28 cellular contexts compared by ENCODE assay signal in the genomic region with DNA sequence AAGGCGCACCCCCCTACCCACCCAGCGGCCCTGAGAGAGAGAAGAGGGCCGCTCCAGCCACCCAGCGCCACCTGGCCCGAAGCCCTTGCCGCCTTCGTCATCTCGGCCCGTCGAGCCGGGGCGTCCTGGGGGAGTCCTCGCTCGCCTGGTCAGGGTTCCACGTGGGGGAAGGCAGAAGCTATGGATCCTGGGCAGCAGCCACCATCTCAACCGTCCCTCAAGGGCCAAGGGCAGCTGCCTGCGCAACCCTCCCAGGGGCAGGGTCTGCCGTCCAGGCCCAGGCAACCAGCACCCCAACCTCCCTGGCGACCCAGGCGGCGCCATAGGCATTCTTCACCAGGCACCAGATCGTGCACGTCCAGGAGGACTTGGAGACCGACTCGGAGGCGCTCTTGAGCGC. TPM values are rescaled to one million over a fixed set of nuclear protein-coding genes. Genes with fewer than 3 reads are reported as not detected.
"Had no signal": no experiment of that assay in that cellular context is flagged by ENCODE, and none has a peak within 500 bp of the region (broad histone marks: within the 10 kb centered on the region; RNA-seq: fewer than 3 reads in every experiment).

No MANE protein-coding gene starts in this region.

- H3K27me3 ChIP-seq: left lung, testis, transverse colon had no signal

- H3K4me3 Mint-ChIP-seq: activated CD4-positive, alpha-beta memory T cell treated with anti-CD3 and anti-CD28 coated beads for 36 hours; activated CD4-positive, alpha-beta T cell treated with anti-CD3 and anti-CD28 coated beads, Interleukin-2, amount 10 ng/mL, durations not matched to agents 24 days and 14 days; activated T-helper 1 cell treated with anti-CD3 and anti-CD28 coated beads, Interleukin-12 subunit alpha, Interleukin-12 subunit beta, Interleukin-2, Interleukin-4 antibody, amounts not matched to agents 30 ng/mL and 10 ng/mL and 1 ng/mL, durations not matched to agents 14 hours and 24 hours and 36 hours; natural killer cell treated with Interleukin-12 subunit alpha and Interleukin-12 subunit beta and Interleukin-15 and Interleukin-18, amount 100 ng/mL, for 72 hours; T-helper 1 cell treated with Interleukin-12 subunit alpha and Interleukin-12 subunit beta and Interleukin-4 antibody, amounts not matched to agents 30 μg/mL and 1 μg/mL, for 36 hours had no signal

- H3K36me3 Mint-ChIP-seq: activated CD4-positive, alpha-beta memory T cell treated with anti-CD3 and anti-CD28 coated beads for 36 hours; natural killer cell treated with Interleukin-12 subunit alpha and Interleukin-12 subunit beta and Interleukin-15 and Interleukin-18, amount 100 ng/mL, for 72 hours had no signal

- FAIRE-seq: endothelial cell of umbilical vein, urothelium cell line had no signal

- ATAC-seq: left lung; natural killer cell treated with Interleukin-12 subunit alpha and Interleukin-12 subunit beta and Interleukin-15 and Interleukin-18, amount 100 ng/mL, for 72 hours; stimulated activated naive CD8-positive, alpha-beta T cell treated with anti-CD3 and anti-CD28 coated beads, Interleukin-15, Interleukin-2, amounts not matched to agents 100 U/mL and 50 U/mL, for 24 hours had no signal

- H3K4me1 ChIP-seq: left lung, testis, transverse colon had no signal

- H3K27me3 Mint-ChIP-seq: activated CD4-positive, alpha-beta memory T cell treated with anti-CD3 and anti-CD28 coated beads for 36 hours; activated CD4-positive, alpha-beta T cell treated with anti-CD3 and anti-CD28 coated beads, Interleukin-2, amount 10 ng/mL, durations not matched to agents 24 days and 14 days; progenitor cell of endocrine pancreas had no signal

- DNase-seq: activated CD4-positive, alpha-beta memory T cell treated with anti-CD3 and anti-CD28 coated beads for 36 hours; activated CD4-positive, alpha-beta T cell treated with anti-CD3 and anti-CD28 coated beads, Interleukin-2, amount 10 ng/mL, durations not matched to agents 24 days and 14 days; activated CD4-positive, CD25-positive, alpha-beta regulatory T cell treated with anti-CD3 and anti-CD28 coated beads, Interleukin-2, amount 50 U/mL, for 72 hours; activated CD8-positive, alpha-beta memory T cell treated with anti-CD3 and anti-CD28 coated beads, Interleukin-2, amount 50 U/mL, for 4 hours; activated gamma-delta T cell treated with Interleukin-2 at 50 U/mL for 16 hours; activated naive CD4-positive, alpha-beta T cell treated with anti-CD3 and anti-CD28 coated beads, Interleukin-2, amount 50 U/mL, for 16 hours; activated T-cell treated with anti-CD3 and anti-CD28 coated beads, Interleukin-2, amount 50 U/mL, for 1 hour; amniotic stem cell; kidney glomerular epithelial cell; mesendoderm; retina; stimulated activated CD4-positive, alpha-beta T cell treated with anti-CD3 and anti-CD28 coated beads, Interleukin-2, amount 100 ng/mL, for 48 hours; stimulated activated naive CD8-positive, alpha-beta T cell treated with anti-CD3 and anti-CD28 coated beads, Interleukin-15, Interleukin-2, amounts not matched to agents 100 U/mL and 50 U/mL, for 24 hours; SW 1271; T1000; testis; transverse colon had no signal

- H3K4me1 Mint-ChIP-seq: activated CD4-positive, alpha-beta T cell treated with anti-CD3 and anti-CD28 coated beads, Interleukin-2, amount 10 ng/mL, durations not matched to agents 24 days and 14 days had no signal

- H3K27ac ChIP-seq: left lung, testis, transverse colon had no signal

- H3K9me3 Mint-ChIP-seq: activated CD4-positive, alpha-beta memory T cell treated with anti-CD3 and anti-CD28 coated beads for 36 hours; T-helper 1 cell treated with Interleukin-12 subunit alpha and Interleukin-12 subunit beta and Interleukin-4 antibody, amounts not matched to agents 30 μg/mL and 1 μg/mL, for 36 hours had no signal

- H3K36me3 ChIP-seq: left lung, transverse colon had no signal

- H3K9me3 ChIP-seq: left lung, testis, transverse colon had no signal

- H3K27ac Mint-ChIP-seq: activated CD4-positive, alpha-beta memory T cell treated with anti-CD3 and anti-CD28 coated beads for 36 hours; activated CD4-positive, alpha-beta T cell treated with anti-CD3 and anti-CD28 coated beads, Interleukin-2, amount 10 ng/mL, durations not matched to agents 24 days and 14 days; activated T-helper 1 cell treated with anti-CD3 and anti-CD28 coated beads, Interleukin-12 subunit alpha, Interleukin-12 subunit beta, Interleukin-2, Interleukin-4 antibody, amounts not matched to agents 30 ng/mL and 10 ng/mL and 1 ng/mL, durations not matched to agents 14 hours and 24 hours and 36 hours; natural killer cell treated with Interleukin-12 subunit alpha and Interleukin-12 subunit beta and Interleukin-15 and Interleukin-18, amount 100 ng/mL, for 72 hours; progenitor cell of endocrine pancreas; T-helper 1 cell treated with Interleukin-12 subunit alpha and Interleukin-12 subunit beta and Interleukin-4 antibody, amounts not matched to agents 30 μg/mL and 1 μg/mL, for 36 hours had no signal

- H3K4me3 ChIP-seq: left lung, lung, transverse colon had no signal

RNA-seq across cellular contexts. Expression of gene IL13RA2, which starts 51.5 kb away (rescaled TPM):
- total RNA-seq: activated CD4-positive, alpha-beta memory T cell treated with anti-CD3 and anti-CD28 coated beads for 36 hours; activated CD4-positive, alpha-beta T cell treated with anti-CD3 and anti-CD28 coated beads, Interleukin-2, amount 10 ng/mL, durations not matched to agents 24 days and 14 days; activated CD8-positive, alpha-beta memory T cell treated with anti-CD3 and anti-CD28 coated beads for 36 hours; activated T-helper 1 cell treated with anti-CD3 and anti-CD28 coated beads, Interleukin-12 subunit alpha, Interleukin-12 subunit beta, Interleukin-2, Interleukin-4 antibody, amounts not matched to agents 30 ng/mL and 10 ng/mL and 1 ng/mL, durations not matched to agents 14 hours and 24 hours and 36 hours; chondrocyte; endothelial cell of umbilical vein; mononuclear cell; natural killer cell treated with Interleukin-12 subunit alpha and Interleukin-12 subunit beta and Interleukin-15 and Interleukin-18, amount 100 ng/mL, for 72 hours; progenitor cell of endocrine pancreas; transverse colon had no signal
- polyA plus RNA-seq: endothelial cell of umbilical vein had no signal
